16 cellular contexts compared by ENCODE assay signal in the genomic region with DNA sequence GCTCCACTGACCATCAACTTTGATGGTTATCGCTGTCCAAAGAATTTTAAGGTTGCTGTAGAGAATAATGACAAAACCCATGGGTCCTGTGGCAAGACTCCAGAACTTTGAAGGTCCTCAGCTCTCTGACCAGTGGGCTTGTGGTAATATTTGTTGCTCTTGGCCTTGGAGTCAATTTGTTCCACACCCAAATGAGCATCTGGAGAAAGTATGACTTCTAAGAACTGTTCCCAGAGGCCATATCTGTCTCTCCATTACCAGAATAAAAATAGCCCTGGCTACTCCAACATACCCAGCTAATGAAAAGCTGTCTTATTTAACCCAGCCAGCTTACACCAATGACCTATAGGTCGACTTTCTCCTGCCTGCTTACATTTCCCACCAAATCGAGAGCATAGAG.
"Had no signal": no experiment of that assay in that cellular context is flagged by ENCODE, and none has a peak within 500 bp of the region (broad histone marks: within the 10 kb centered on the region; RNA-seq: fewer than 3 reads in every experiment).

No MANE protein-coding gene starts in this region.

- ATAC-seq: activated naive CD8-positive, alpha-beta T cell treated with anti-CD3 and anti-CD28 coated beads, Interleukin-2, amount 50 U/mL, for 24 hours; mucosa of descending colon; psoas muscle; stimulated activated naive CD8-positive, alpha-beta T cell treated with anti-CD3 and anti-CD28 coated beads, Interleukin-15, amount 100 ng/mL, for 72 hours; WTC11 had no signal

- H3K9me3 Mint-ChIP-seq: WTC11 had no signal

- H3K36me3 Mint-ChIP-seq: immature natural killer cell, WTC11 had no signal

- H3K27me3 Mint-ChIP-seq: activated CD4-positive, alpha-beta T cell treated with anti-CD3 and anti-CD28 coated beads, Interleukin-2, amount 10 ng/mL, durations not matched to agents 24 days and 14 days; activated naive CD8-positive, alpha-beta T cell treated with anti-CD3 and anti-CD28 coated beads, Interleukin-2, amount 50 U/mL, for 24 hours; dendritic cell treated with granulocyte-macrophage colony-stimulating factor and Interleukin-4, amounts not matched to agents 40 ng/mL and 50 ng/mL, for 4 days; stimulated activated naive CD8-positive, alpha-beta T cell treated with anti-CD3 and anti-CD28 coated beads, Interleukin-15, amount 100 ng/mL, for 72 hours had no signal

- H3K4me1 Mint-ChIP-seq: activated CD4-positive, alpha-beta T cell treated with anti-CD3 and anti-CD28 coated beads, Interleukin-2, amount 10 ng/mL, durations not matched to agents 24 days and 14 days; activated naive CD8-positive, alpha-beta T cell treated with anti-CD3 and anti-CD28 coated beads, Interleukin-2, amount 50 U/mL, for 24 hours; immature natural killer cell; stimulated activated naive CD8-positive, alpha-beta T cell treated with anti-CD3 and anti-CD28 coated beads, Interleukin-15, amount 100 ng/mL, for 72 hours had no signal

- DNase-seq: activated CD4-positive, alpha-beta T cell treated with anti-CD3 and anti-CD28 coated beads, Interleukin-2, amount 10 ng/mL, durations not matched to agents 24 days and 14 days; activated naive CD4-positive, alpha-beta T cell treated with Interleukin-2 at 50 U/mL for 16 hours; activated naive CD8-positive, alpha-beta T cell treated with anti-CD3 and anti-CD28 coated beads, Interleukin-2, amount 50 U/mL, for 24 hours; erythroblast; immature natural killer cell; mucosa of descending colon; psoas muscle; SK-N-SH; stimulated activated CD4-positive, alpha-beta T cell treated with anti-CD3 and anti-CD28 coated beads, Interleukin-4, amount 100 ng/mL, for 1 hour; stimulated activated naive CD8-positive, alpha-beta T cell treated with anti-CD3 and anti-CD28 coated beads, Interleukin-15, amount 100 ng/mL, for 72 hours; T-helper 1 cell; thyroid gland; uterus had no signal

- H3K27ac Mint-ChIP-seq: activated CD4-positive, alpha-beta T cell treated with anti-CD3 and anti-CD28 coated beads, Interleukin-2, amount 10 ng/mL, durations not matched to agents 24 days and 14 days; activated naive CD8-positive, alpha-beta T cell treated with anti-CD3 and anti-CD28 coated beads, Interleukin-2, amount 50 U/mL, for 24 hours; activated T-helper 1 cell treated with anti-CD3 and anti-CD28 coated beads, Interleukin-12 subunit alpha, Interleukin-12 subunit beta, Interleukin-2, Interleukin-4 antibody, amounts not matched to agents 30 ng/mL and 10 ng/mL and 1 ng/mL, durations not matched to agents 14 hours and 24 hours and 36 hours; dendritic cell treated with granulocyte-macrophage colony-stimulating factor and Interleukin-4, amounts not matched to agents 40 ng/mL and 50 ng/mL, for 4 days; immature natural killer cell; stimulated activated naive CD8-positive, alpha-beta T cell treated with anti-CD3 and anti-CD28 coated beads, Interleukin-15, amount 100 ng/mL, for 72 hours; WTC11 had no signal

- H3K4me3 ChIP-seq: mucosa of descending colon, psoas muscle, thyroid gland, uterus had no signal

- H3K4me3 Mint-ChIP-seq: activated CD4-positive, alpha-beta T cell treated with anti-CD3 and anti-CD28 coated beads, Interleukin-2, amount 10 ng/mL, durations not matched to agents 24 days and 14 days; activated naive CD8-positive, alpha-beta T cell treated with anti-CD3 and anti-CD28 coated beads, Interleukin-2, amount 50 U/mL, for 24 hours; activated T-helper 1 cell treated with anti-CD3 and anti-CD28 coated beads, Interleukin-12 subunit alpha, Interleukin-12 subunit beta, Interleukin-2, Interleukin-4 antibody, amounts not matched to agents 30 ng/mL and 10 ng/mL and 1 ng/mL, durations not matched to agents 14 hours and 24 hours and 36 hours; dendritic cell treated with granulocyte-macrophage colony-stimulating factor and Interleukin-4, amounts not matched to agents 40 ng/mL and 50 ng/mL, for 4 days; immature natural killer cell; stimulated activated naive CD8-positive, alpha-beta T cell treated with anti-CD3 and anti-CD28 coated beads, Interleukin-15, amount 100 ng/mL, for 72 hours; WTC11 had no signal
